ENCODE assay signal across 8 cellular contexts in genomic region chr2:222305510-222306392, GRCh38. TPM values are rescaled to one million over a fixed set of nuclear protein-coding genes. Genes with fewer than 3 reads are reported as not detected.
A peak's percentile ranks its signal among the peaks of the same experiment; 100 is the strongest.
DNase-seq lines count a peak whose midpoint lies in the region; ATAC-seq and TF ChIP-seq lines count a peak whose summit lies in the region.

No MANE protein-coding gene starts in this region.

- H3K27ac Mint-ChIP-seq in activated naive CD8-positive, alpha-beta T cell treated with anti-CD3 and anti-CD28 coated beads, Interleukin-2, amount 50 U/mL, for 24 hours: no peak overlapping the region

- H3K4me3 Mint-ChIP-seq in activated naive CD8-positive, alpha-beta T cell treated with anti-CD3 and anti-CD28 coated beads, Interleukin-2, amount 50 U/mL, for 24 hours: peak overlapping the region; percentile 69

- H3K4me1 Mint-ChIP-seq in activated naive CD8-positive, alpha-beta T cell treated with anti-CD3 and anti-CD28 coated beads, Interleukin-2, amount 50 U/mL, for 24 hours: peaks cover 28% of the 10 kb centered on the region

- no peak overlapping the region for H3K27ac ChIP-seq in stomach smooth muscle (ENCODE audit: low read length)

- H3K27me3 ChIP-seq in kidney epithelial cell (ENCODE audit: control insufficient read depth, insufficient read depth, low read length) (peaks cover 97% of the 10 kb centered on the region), stomach smooth muscle (ENCODE audit: control insufficient read depth in 1 of 2, insufficient read depth in 2 of 2, low read length in 2 of 2) (peaks cover 98 to 99% of the 10 kb centered on the region in 2 donors)

- H3K4me1 ChIP-seq in ES-I3 (ENCODE audit: insufficient read depth, low read length) (peaks cover 11% of the 10 kb centered on the region), stomach smooth muscle (ENCODE audit: control insufficient read depth, insufficient read depth, low read length) (peaks cover 27% of the 10 kb centered on the region)

- H3K9me3 ChIP-seq in ES-I3 (ENCODE audit: control insufficient read depth, insufficient read depth, low read length): no peaks in the 10 kb centered on the region
- no peaks in the 10 kb centered on the region for H3K9me3 ChIP-seq in stomach smooth muscle (ENCODE audit: control insufficient read depth in 2 of 2, low read length in 2 of 2)

- DNase-seq in activated naive CD8-positive, alpha-beta T cell treated with anti-CD3 and anti-CD28 coated beads, Interleukin-2, amount 50 U/mL, for 24 hours: no peak
- DNase-seq in kidney epithelial cell (ENCODE audit: low read depth) (no peak), kidney glomerular epithelial cell (lab: John Stamatoyannopoulos, UW) (no peak)

- H3K27me3 Mint-ChIP-seq in activated naive CD8-positive, alpha-beta T cell treated with anti-CD3 and anti-CD28 coated beads, Interleukin-2, amount 50 U/mL, for 24 hours: peaks cover 95% of the 10 kb centered on the region

- peak overlapping the region; percentile 37; the same call in 1 of the 2 replicates for H3K9ac ChIP-seq in ES-I3 (ENCODE audit: low read depth, low read length)
- H3K9ac ChIP-seq in stomach smooth muscle (ENCODE audit: low read length in 2 of 2): peak overlapping the region in 1 of 2 donors; percentile 28

- ATAC-seq in HG03108 (IDR thresholded peaks at IDR 0.05; ENCODE audit: unreplicated experiment) (peak; percentile 57), HG03097 (IDR thresholded peaks at IDR 0.05; ENCODE audit: low FRiP score, unreplicated experiment) (no peak), GM18505 (IDR thresholded peaks at IDR 0.05; ENCODE audit: unreplicated experiment) (no peak)
- ATAC-seq in activated naive CD8-positive, alpha-beta T cell treated with anti-CD3 and anti-CD28 coated beads, Interleukin-2, amount 50 U/mL, for 24 hours: no peak

- H3K4me3 ChIP-seq in kidney epithelial cell (ENCODE audit: low read depth, low read length): peak overlapping the region; percentile 9
- H3K4me3 ChIP-seq in stomach smooth muscle (ENCODE audit: low read length in 2 of 2): peak overlapping the region; percentile 72 to 75

- TF ChIP-seq POLR2A in GM18505 (IDR thresholded peaks at IDR 0.05; ENCODE audit: borderline replicate concordance, extremely low read depth, insufficient read depth, insufficient read length): no peak

- peaks cover 7% of the 10 kb centered on the region for H3K9me3 Mint-ChIP-seq in activated naive CD8-positive, alpha-beta T cell treated with anti-CD3 and anti-CD28 coated beads, Interleukin-2, amount 50 U/mL, for 24 hours

- H3K36me3 ChIP-seq in ES-I3 (ENCODE audit: insufficient read depth, low read length) (no peaks in the 10 kb centered on the region), kidney epithelial cell (ENCODE audit: control insufficient read depth, insufficient read depth, low read length) (no peaks in the 10 kb centered on the region), stomach smooth muscle (ENCODE audit: control insufficient read depth in 2 of 2, insufficient read depth in 2 of 2, low read length in 2 of 2) (no peaks in the 10 kb centered on the region)

- peaks cover 6% of the 10 kb centered on the region for H3K36me3 Mint-ChIP-seq in activated naive CD8-positive, alpha-beta T cell treated with anti-CD3 and anti-CD28 coated beads, Interleukin-2, amount 50 U/mL, for 24 hours (ENCODE audit: low read depth)

- no peak for TF ChIP-seq CTCF in kidney epithelial cell (IDR thresholded peaks at IDR 0.05; ENCODE audit: insufficient read depth, low read length, poor library complexity, severe bottlenecking)

RNA-seq across cellular contexts. Expression of gene PAX3, which starts 7.0 kb away (rescaled TPM):
- total RNA-seq in kidney epithelial cell: not detected in 2 replicates
